ENCODE assay signal across 44 cellular contexts in genomic region chr1:182413969-182414368, GRCh38. TPM values are rescaled to one million over a fixed set of nuclear protein-coding genes. Genes with fewer than 3 reads are reported as not detected.
"Had no signal": no experiment of that assay in that cellular context is flagged by ENCODE, and none has a peak within 500 bp of the region (broad histone marks: within the 10 kb centered on the region; RNA-seq: fewer than 3 reads in every experiment).

No MANE protein-coding gene starts in this region.

- FAIRE-seq: astrocyte, bronchial epithelial cell had no signal

- ATAC-seq: activated naive CD4-positive, alpha-beta T cell treated with anti-CD3 and anti-CD28 coated beads, Interleukin-2, amount 50 U/mL, for 72 hours; activated naive CD8-positive, alpha-beta T cell treated with anti-CD3 and anti-CD28 coated beads, Interleukin-2, amount 50 U/mL, for 24 hours; activated T-cell treated with anti-CD3 and anti-CD28 coated beads, Interleukin-2, amount 50 U/mL, for 4 hours; activated T-cell treated with anti-CD3 and anti-CD28 coated beads, Interleukin-2, amount 50 U/mL, for 72 hours; activated T-helper 17 cell treated with anti-CD3 and anti-CD28 coated beads, Interleukin-2, amount 50 U/mL, for 72 hours; body of pancreas had no signal

- H3K9me3 Mint-ChIP-seq: activated naive CD4-positive, alpha-beta T cell treated with anti-CD3 and anti-CD28 coated beads for 36 hours; activated naive CD4-positive, alpha-beta T cell treated with anti-CD3 and anti-CD28 coated beads, Interleukin-2, amount 10 ng/mL, durations not matched to agents 7 days and 5 days; activated naive CD4-positive, alpha-beta T cell treated with anti-CD3 and anti-CD28 coated beads, Interleukin-2, amount 50 U/mL, for 24 hours; activated naive CD4-positive, alpha-beta T cell treated with anti-CD3 and anti-CD28 coated beads, Interleukin-2, amount 50 U/mL, for 72 hours; activated naive CD8-positive, alpha-beta T cell treated with anti-CD3 and anti-CD28 coated beads for 36 hours; activated naive CD8-positive, alpha-beta T cell treated with anti-CD3 and anti-CD28 coated beads, Interleukin-2, amount 10 ng/mL, durations not matched to agents 7 days and 5 days; activated naive CD8-positive, alpha-beta T cell treated with anti-CD3 and anti-CD28 coated beads, Interleukin-2, amount 50 U/mL, for 24 hours; activated T-cell treated with anti-CD3 and anti-CD28 coated beads, Interleukin-2, amount 50 U/mL, for 24 hours; activated T-cell treated with anti-CD3 and anti-CD28 coated beads, Interleukin-2, amount 50 U/mL, for 4 hours; activated T-cell treated with anti-CD3 and anti-CD28 coated beads, Interleukin-2, amount 50 U/mL, for 72 hours; activated T-helper 1 cell treated with anti-CD3 and anti-CD28 coated beads, Interleukin-12 subunit alpha, Interleukin-12 subunit beta, Interleukin-2, Interleukin-4 antibody, amounts not matched to agents 30 ng/mL and 10 ng/mL and 1 ng/mL, durations not matched to agents 14 hours and 24 hours and 36 hours; activated T-helper 17 cell treated with anti-CD3 and anti-CD28 coated beads, Interleukin-2, amount 50 U/mL, for 72 hours; activated T-helper 2 cell treated with anti-CD3 and anti-CD28 coated beads, Interferon-gamma antibody, Interleukin-2, Interleukin-4, amounts not matched to agents 10 μg/mL and 5 μg/mL and 100 μg/mL, durations not matched to agents 14 hours and 24 hours and 36 hours; brain; central memory CD8-positive, alpha-beta T cell had no signal

- H3K27ac ChIP-seq: adrenal gland, ascending aorta, body of pancreas, brain microvascular endothelial cell, breast epithelium, cardiac muscle cell had no signal

- H3K27me3 ChIP-seq: ascending aorta, body of pancreas, brain microvascular endothelial cell, cardiac muscle cell had no signal

- H3K36me3 ChIP-seq: adrenal gland, ascending aorta, brain microvascular endothelial cell, breast epithelium, cardiac muscle cell had no signal

- H3K36me3 Mint-ChIP-seq: activated naive CD4-positive, alpha-beta T cell treated with anti-CD3 and anti-CD28 coated beads, Interleukin-2, amount 10 ng/mL, durations not matched to agents 7 days and 5 days; activated naive CD4-positive, alpha-beta T cell treated with anti-CD3 and anti-CD28 coated beads, Interleukin-2, amount 50 U/mL, for 24 hours; activated naive CD4-positive, alpha-beta T cell treated with anti-CD3 and anti-CD28 coated beads, Interleukin-2, amount 50 U/mL, for 72 hours; activated naive CD8-positive, alpha-beta T cell; activated naive CD8-positive, alpha-beta T cell treated with anti-CD3 and anti-CD28 coated beads for 36 hours; activated naive CD8-positive, alpha-beta T cell treated with anti-CD3 and anti-CD28 coated beads, Interleukin-2, amount 10 ng/mL, durations not matched to agents 7 days and 5 days; brain had no signal

- H3K27ac Mint-ChIP-seq: activated naive CD4-positive, alpha-beta T cell treated with anti-CD3 and anti-CD28 coated beads for 36 hours; activated naive CD4-positive, alpha-beta T cell treated with anti-CD3 and anti-CD28 coated beads, Interleukin-2, amount 10 ng/mL, durations not matched to agents 7 days and 5 days; activated naive CD4-positive, alpha-beta T cell treated with anti-CD3 and anti-CD28 coated beads, Interleukin-2, amount 50 U/mL, for 24 hours; activated naive CD4-positive, alpha-beta T cell treated with anti-CD3 and anti-CD28 coated beads, Interleukin-2, amount 50 U/mL, for 72 hours; activated naive CD8-positive, alpha-beta T cell; activated naive CD8-positive, alpha-beta T cell treated with anti-CD3 and anti-CD28 coated beads for 36 hours; activated naive CD8-positive, alpha-beta T cell treated with anti-CD3 and anti-CD28 coated beads, Interleukin-2, amount 10 ng/mL, durations not matched to agents 7 days and 5 days; activated naive CD8-positive, alpha-beta T cell treated with anti-CD3 and anti-CD28 coated beads, Interleukin-2, amount 50 U/mL, for 24 hours; activated T-cell treated with anti-CD3 and anti-CD28 coated beads, Interleukin-2, amount 50 U/mL, for 24 hours; activated T-cell treated with anti-CD3 and anti-CD28 coated beads, Interleukin-2, amount 50 U/mL, for 72 hours; activated T-helper 1 cell treated with anti-CD3 and anti-CD28 coated beads, Interleukin-12 subunit alpha, Interleukin-12 subunit beta, Interleukin-2, Interleukin-4 antibody, amounts not matched to agents 30 ng/mL and 10 ng/mL and 1 ng/mL, durations not matched to agents 14 hours and 24 hours and 36 hours; activated T-helper 17 cell treated with anti-CD3 and anti-CD28 coated beads, Interleukin-2, amount 50 U/mL, for 72 hours; activated T-helper 2 cell treated with anti-CD3 and anti-CD28 coated beads, Interferon-gamma antibody, Interleukin-2, Interleukin-4, amounts not matched to agents 10 μg/mL and 5 μg/mL and 100 μg/mL, durations not matched to agents 14 hours and 24 hours and 36 hours; brain had no signal

- H3K4me1 Mint-ChIP-seq: activated naive CD4-positive, alpha-beta T cell treated with anti-CD3 and anti-CD28 coated beads, Interleukin-2, amount 50 U/mL, for 24 hours; activated naive CD8-positive, alpha-beta T cell treated with anti-CD3 and anti-CD28 coated beads for 36 hours; activated naive CD8-positive, alpha-beta T cell treated with anti-CD3 and anti-CD28 coated beads, Interleukin-2, amount 50 U/mL, for 24 hours; activated T-helper 17 cell treated with anti-CD3 and anti-CD28 coated beads, Interleukin-2, amount 50 U/mL, for 72 hours; brain; central memory CD8-positive, alpha-beta T cell had no signal

- DNase-seq: activated effector memory CD4-positive, alpha-beta T cell treated with anti-CD3 and anti-CD28 coated beads, Interleukin-2, amount 50 U/mL, for 16 hours; activated effector memory CD4-positive, alpha-beta T cell treated with Interleukin-2 at 50 U/mL for 16 hours; activated gamma-delta T cell; activated gamma-delta T cell treated with Interleukin-2 at 50 U/mL for 16 hours; activated naive CD4-positive, alpha-beta T cell; activated naive CD4-positive, alpha-beta T cell treated with anti-CD3 and anti-CD28 coated beads for 36 hours; activated naive CD4-positive, alpha-beta T cell treated with anti-CD3 and anti-CD28 coated beads, Interleukin-2, amount 10 ng/mL, durations not matched to agents 7 days and 5 days; activated naive CD4-positive, alpha-beta T cell treated with anti-CD3 and anti-CD28 coated beads, Interleukin-2, amount 50 U/mL, for 16 hours; activated naive CD4-positive, alpha-beta T cell treated with Interleukin-2 at 50 U/mL for 16 hours; activated naive CD8-positive, alpha-beta T cell treated with anti-CD3 and anti-CD28 coated beads for 36 hours; activated naive CD8-positive, alpha-beta T cell treated with anti-CD3 and anti-CD28 coated beads, Interleukin-2, amount 10 ng/mL, durations not matched to agents 7 days and 5 days; activated naive CD8-positive, alpha-beta T cell treated with anti-CD3 and anti-CD28 coated beads, Interleukin-2, amount 50 U/mL, for 24 hours; activated T-cell treated with anti-CD3 and anti-CD28 coated beads, Interleukin-2, amount 50 U/mL, for 1 hour; activated T-cell treated with anti-CD3 and anti-CD28 coated beads, Interleukin-2, amount 50 U/mL, for 24 hours; activated T-cell treated with anti-CD3 and anti-CD28 coated beads, Interleukin-2, amount 50 U/mL, for 4 hours; activated T-cell treated with anti-CD3 and anti-CD28 coated beads, Interleukin-2, amount 50 U/mL, for 48 hours; activated T-cell treated with anti-CD3 and anti-CD28 coated beads, Interleukin-2, amount 50 U/mL, for 72 hours; adrenal gland; amniotic stem cell; amygdala; anterior cingulate cortex; aorta; body of pancreas; brain microvascular endothelial cell; caudate nucleus; central memory CD4-positive, alpha-beta T cell; cerebellar nuclear complex had no signal

- H3K9me3 ChIP-seq: adrenal gland, ascending aorta, body of pancreas, breast epithelium had no signal

- H3K4me3 Mint-ChIP-seq: activated naive CD4-positive, alpha-beta T cell treated with anti-CD3 and anti-CD28 coated beads for 36 hours; activated naive CD4-positive, alpha-beta T cell treated with anti-CD3 and anti-CD28 coated beads, Interleukin-2, amount 10 ng/mL, durations not matched to agents 7 days and 5 days; activated naive CD4-positive, alpha-beta T cell treated with anti-CD3 and anti-CD28 coated beads, Interleukin-2, amount 50 U/mL, for 24 hours; activated naive CD8-positive, alpha-beta T cell; activated naive CD8-positive, alpha-beta T cell treated with anti-CD3 and anti-CD28 coated beads for 36 hours; activated naive CD8-positive, alpha-beta T cell treated with anti-CD3 and anti-CD28 coated beads, Interleukin-2, amount 10 ng/mL, durations not matched to agents 7 days and 5 days; activated naive CD8-positive, alpha-beta T cell treated with anti-CD3 and anti-CD28 coated beads, Interleukin-2, amount 50 U/mL, for 24 hours; activated T-cell treated with anti-CD3 and anti-CD28 coated beads, Interleukin-2, amount 50 U/mL, for 24 hours; activated T-cell treated with anti-CD3 and anti-CD28 coated beads, Interleukin-2, amount 50 U/mL, for 4 hours; activated T-cell treated with anti-CD3 and anti-CD28 coated beads, Interleukin-2, amount 50 U/mL, for 72 hours; activated T-helper 1 cell treated with anti-CD3 and anti-CD28 coated beads, Interleukin-12 subunit alpha, Interleukin-12 subunit beta, Interleukin-2, Interleukin-4 antibody, amounts not matched to agents 30 ng/mL and 10 ng/mL and 1 ng/mL, durations not matched to agents 14 hours and 24 hours and 36 hours; activated T-helper 17 cell treated with anti-CD3 and anti-CD28 coated beads, Interleukin-2, amount 50 U/mL, for 72 hours; brain; central memory CD8-positive, alpha-beta T cell had no signal

- H3K4me3 ChIP-seq: adrenal gland, ascending aorta, body of pancreas, breast epithelium, cardiac muscle cell had no signal

- H3K4me1 ChIP-seq: adrenal gland, breast epithelium had no signal

RNA-seq across cellular contexts. Expression of gene TEDDM1, which starts 13.5 kb away (rescaled TPM):
- total RNA-seq: activated naive CD4-positive, alpha-beta T cell treated with anti-CD3 and anti-CD28 coated beads for 36 hours; activated naive CD4-positive, alpha-beta T cell treated with anti-CD3 and anti-CD28 coated beads, Interleukin-2, amount 50 U/mL, for 72 hours; activated naive CD8-positive, alpha-beta T cell treated with anti-CD3 and anti-CD28 coated beads for 36 hours; activated naive CD8-positive, alpha-beta T cell treated with anti-CD3 and anti-CD28 coated beads, Interleukin-2, amount 10 ng/mL, durations not matched to agents 7 days and 5 days; activated T-cell treated with anti-CD3 and anti-CD28 coated beads, Interleukin-2, amount 50 U/mL, for 4 hours; activated T-cell treated with anti-CD3 and anti-CD28 coated beads, Interleukin-2, amount 50 U/mL, for 72 hours; activated T-helper 1 cell treated with anti-CD3 and anti-CD28 coated beads, Interleukin-12 subunit alpha, Interleukin-12 subunit beta, Interleukin-2, Interleukin-4 antibody, amounts not matched to agents 30 ng/mL and 10 ng/mL and 1 ng/mL, durations not matched to agents 14 hours and 24 hours and 36 hours; activated T-helper 17 cell treated with anti-CD3 and anti-CD28 coated beads, Interleukin-2, amount 50 U/mL, for 72 hours; activated T-helper 2 cell treated with anti-CD3 and anti-CD28 coated beads, Interferon-gamma antibody, Interleukin-2, Interleukin-4, amounts not matched to agents 10 μg/mL and 5 μg/mL and 100 μg/mL, durations not matched to agents 14 hours and 24 hours and 36 hours; adrenal gland; aorta; ascending aorta; astrocyte; body of pancreas; breast epithelium; bronchial epithelial cell; cardiac muscle cell; cardiac septum; cerebellum; chondrocyte had no signal
- polyA plus RNA-seq: adipose tissue, adrenal gland, aorta, cardiac muscle cell had no signal

RNA-seq across cellular contexts. Expression of gene RGSL1, which starts 36.0 kb away (rescaled TPM):
- total RNA-seq: activated naive CD4-positive, alpha-beta T cell treated with anti-CD3 and anti-CD28 coated beads for 36 hours; activated naive CD4-positive, alpha-beta T cell treated with anti-CD3 and anti-CD28 coated beads, Interleukin-2, amount 50 U/mL, for 72 hours; activated naive CD8-positive, alpha-beta T cell treated with anti-CD3 and anti-CD28 coated beads for 36 hours; activated naive CD8-positive, alpha-beta T cell treated with anti-CD3 and anti-CD28 coated beads, Interleukin-2, amount 10 ng/mL, durations not matched to agents 7 days and 5 days; activated T-cell treated with anti-CD3 and anti-CD28 coated beads, Interleukin-2, amount 50 U/mL, for 4 hours; activated T-cell treated with anti-CD3 and anti-CD28 coated beads, Interleukin-2, amount 50 U/mL, for 72 hours; activated T-helper 1 cell treated with anti-CD3 and anti-CD28 coated beads, Interleukin-12 subunit alpha, Interleukin-12 subunit beta, Interleukin-2, Interleukin-4 antibody, amounts not matched to agents 30 ng/mL and 10 ng/mL and 1 ng/mL, durations not matched to agents 14 hours and 24 hours and 36 hours; activated T-helper 17 cell treated with anti-CD3 and anti-CD28 coated beads, Interleukin-2, amount 50 U/mL, for 72 hours; activated T-helper 2 cell treated with anti-CD3 and anti-CD28 coated beads, Interferon-gamma antibody, Interleukin-2, Interleukin-4, amounts not matched to agents 10 μg/mL and 5 μg/mL and 100 μg/mL, durations not matched to agents 14 hours and 24 hours and 36 hours; adrenal gland; aorta; ascending aorta; astrocyte; body of pancreas; breast epithelium; bronchial epithelial cell; cardiac muscle cell; cardiac septum; cerebellum; chondrocyte had no signal
- polyA plus RNA-seq: adipose tissue, adrenal gland, aorta, cardiac muscle cell had no signal
